In the genomic region with DNA sequence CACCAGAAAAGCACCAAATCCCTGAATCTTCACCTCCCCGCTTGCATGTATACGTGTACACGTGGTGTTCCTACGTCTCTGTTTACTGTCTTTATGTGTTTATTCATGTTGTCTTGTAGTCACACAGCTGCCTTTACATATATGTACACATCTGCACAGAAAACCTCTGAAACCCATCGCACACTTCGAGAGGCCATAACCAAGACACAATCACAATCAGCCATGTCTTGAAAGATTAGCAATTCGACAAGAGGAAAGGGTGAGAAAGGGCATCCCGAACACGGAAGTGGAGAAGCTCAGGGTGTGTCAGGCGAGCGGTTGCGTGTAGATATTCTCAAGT, we compare ENCODE assay signal across 8 cellular contexts.
DNase-seq lines count a peak whose midpoint lies in the region; ATAC-seq, FAIRE-seq and TF ChIP-seq lines count a peak whose summit lies in the region.

No MANE protein-coding gene starts in this region.

- no peak for TF ChIP-seq POLR2A in HepG2 (IDR thresholded peaks at IDR 0.05; ENCODE audit: insufficient read depth in 1 of 2, low read depth in 2 of 2, low read length in 2 of 2)
- no peak for TF ChIP-seq POLR2A in right lobe of liver (IDR thresholded peaks at IDR 0.05)

- peak overlapping the region; percentile 61 for H3K4me3 Mint-ChIP-seq in activated naive CD8-positive, alpha-beta T cell

- no peak for FAIRE-seq in HepG2 (lab: Jason Lieb, UNC)

- DNase-seq in HepG2 (ENCODE audit: low spot score) = no peak
- DNase-seq in right lobe of liver = no peak
- no peak for DNase-seq in HPDE6-E6E7 (ENCODE audit: extremely low spot score)
- no peak for DNase-seq in NCI-H82 treated with DMSO at 0.1 percent for 48 hours (lab: John Stamatoyannopoulos, UW; ENCODE audit: unreplicated experiment)
- no peak for DNase-seq in NCI-H128 (lab: John Stamatoyannopoulos, UW; ENCODE audit: unreplicated experiment)

- TF ChIP-seq CTCF in HepG2 (CRISPR knock-in tag; IDR thresholded peaks at IDR 0.05) (no peak), right lobe of liver (IDR thresholded peaks at IDR 0.05) (no peak)

- no peaks in the 10 kb centered on the region for H3K9me3 ChIP-seq in HepG2 (ENCODE audit: low read length)
- H3K9me3 ChIP-seq in right lobe of liver = no peaks in the 10 kb centered on the region
- H3K9me3 ChIP-seq in mucosa of rectum (ENCODE audit: control insufficient read depth in 2 of 2, low read length in 2 of 2) = no peaks in the 10 kb centered on the region

- H3K4me1 Mint-ChIP-seq in activated naive CD8-positive, alpha-beta T cell (ENCODE audit: low read depth) = peaks cover 18% of the 10 kb centered on the region

- CTCF ChIA-PET in HepG2 (lab: Yijun Ruan, JAX; ENCODE audit: low intra/inter-chr PET ratio, low total read pairs) = interaction anchor here (1.6 to 2.0 kb wide), 2 partner anchors 27 to 159 kb away, joined by 12 to 18 read pairs; no protein-coding TSS in a partner anchor

- TF ChIP-seq RAD21 in HepG2 (CRISPR knock-in tag; IDR thresholded peaks at IDR 0.05) = no peak

- H3K36me3 ChIP-seq in HepG2 (replicated peaks in 1 of 2; ENCODE audit: control insufficient read depth in 1 of 2, insufficient read depth in 2 of 2, low read length in 2 of 2) (no peaks in the 10 kb centered on the region), right lobe of liver (no peaks in the 10 kb centered on the region), mucosa of rectum (ENCODE audit: control insufficient read depth in 2 of 2, insufficient read depth in 2 of 2, low read length in 2 of 2) (no peaks in the 10 kb centered on the region)

- H3K4me3 ChIP-seq in HepG2 (replicated peaks in 1 of 3; ENCODE audit: insufficient read depth in 1 of 3, low read depth in 2 of 3, low read length in 3 of 3) = no peak overlapping the region
- no peak overlapping the region for H3K4me3 ChIP-seq in right lobe of liver
- H3K4me3 ChIP-seq in mucosa of rectum (ENCODE audit: low read length in 2 of 2) = peak overlapping the region; percentile 17 to 41

- peak; percentile 10 for ATAC-seq in HepG2
- ATAC-seq in right lobe of liver = no peak
- no peak for ATAC-seq in GM21423 (IDR thresholded peaks at IDR 0.05; ENCODE audit: unreplicated experiment)

- H3K27ac ChIP-seq in HepG2 (ENCODE audit: extremely low read length, insufficient read depth, low read length) = no peak overlapping the region
- no peak overlapping the region for H3K27ac ChIP-seq in right lobe of liver
- H3K27ac ChIP-seq in mucosa of rectum (ENCODE audit: low read depth in 2 of 2, low read length in 2 of 2) = peak overlapping the region; percentile 35 to 73

- TF ChIP-seq EP300 in HepG2 (IDR thresholded peaks at IDR 0.05; ENCODE audit: low read depth in 2 of 2, low read length in 2 of 2) (no peak), HepG2 (CRISPR knock-in tag; IDR thresholded peaks at IDR 0.05; ENCODE audit: borderline replicate concordance) (no peak)

- POLR2A ChIA-PET in HepG2 (lab: Yijun Ruan, JAX) = interaction anchor here (0.7 to 5.1 kb wide), 5 partner anchors 10 to 301 kb away, joined by 3 to 25 read pairs (median 4); partner anchors contain the start of genes PPP1CB and WDR43

- H3K27me3 Mint-ChIP-seq in activated naive CD8-positive, alpha-beta T cell = no peaks in the 10 kb centered on the region

- no peaks in the 10 kb centered on the region for H3K36me3 Mint-ChIP-seq in activated naive CD8-positive, alpha-beta T cell

- 23% methylated on average over 12 of the region's 12 CpGs for WGBS in HepG2 (ENCODE audit: low lambda C conversion rate)
- WGBS in right lobe of liver (ENCODE audit: insufficient coverage, low coverage, low lambda C conversion rate, missing lambda C conversion rate) = 26% methylated on average over 12 of the region's 12 CpGs

- no peaks in the 10 kb centered on the region for H3K79me2 ChIP-seq in HepG2 (ENCODE audit: insufficient read depth, low read length)

- no peaks in the 10 kb centered on the region for H3K9me3 Mint-ChIP-seq in activated naive CD8-positive, alpha-beta T cell (ENCODE audit: low read depth)

- peak overlapping the region; percentile 56 for H3K4me2 ChIP-seq in HepG2 (ENCODE audit: low read depth, low read length)

- H3K27me3 ChIP-seq in HepG2 (ENCODE audit: control insufficient read depth in 1 of 2, insufficient read depth in 2 of 2, low read length in 2 of 2) = peaks cover 4 to 38% of the 10 kb centered on the region in 2 experiments; a peak in 4 of 5 replicates
- H3K27me3 ChIP-seq in right lobe of liver = no peaks in the 10 kb centered on the region
- no peaks in the 10 kb centered on the region for H3K27me3 ChIP-seq in mucosa of rectum (ENCODE audit: control insufficient read depth in 2 of 2, insufficient read depth in 2 of 2, low read length in 2 of 2)

- peak overlapping the region; percentile 67 for H3K27ac Mint-ChIP-seq in activated naive CD8-positive, alpha-beta T cell

- BruUV-seq in HepG2 (replicated peaks; lab: Mats Ljungman, UMichigan) = no TSS peak

- intact Hi-C loops in HepG2 (cut with micrococcal nuclease; ENCODE audit: unreplicated experiment) (loop anchor here (1.0 kb wide), 1 partner anchor 159 kb away; no protein-coding TSS in a partner anchor), right lobe of liver (cut with DNase I) (no loop called here)

- H3K9ac ChIP-seq in HepG2 (ENCODE audit: insufficient read depth, low read depth, low read length) = no peak overlapping the region
- H3K9ac ChIP-seq in mucosa of rectum (ENCODE audit: low read depth in 1 of 2, low read length in 2 of 2) = peak overlapping the region; percentile 41 to 68

- H3K4me1 ChIP-seq in HepG2 (ENCODE audit: insufficient read depth, low read length) = peaks cover 16% of the 10 kb centered on the region
- peaks cover 0 to 4% (median 0%) of the 10 kb centered on the region in 4 donors for H3K4me1 ChIP-seq in right lobe of liver
- H3K4me1 ChIP-seq in mucosa of rectum (ENCODE audit: control insufficient read depth in 2 of 2, insufficient read depth in 2 of 2, low read length in 2 of 2) = peaks cover 14 to 19% of the 10 kb centered on the region in 2 donors

- in situ Hi-C loops in HepG2 (cut with HindIII; ENCODE audit: extremely low pct_ligation_motif_present, low pct_unique_long_range_greater_than_20kb) = loop anchor here (10.0 kb wide), 1 partner anchor 161 kb away; the partner anchor contains the start of gene PPP1CB

- no peaks in the 10 kb centered on the region for H4K20me1 ChIP-seq in HepG2 (ENCODE audit: insufficient read depth, low read length)

- peak overlapping the region; percentile 56 for H2AFZ ChIP-seq in HepG2 (ENCODE audit: low read length)

TF ChIP-seq in HepG2, 621 proteins besides CTCF, POLR2A, EP300 and RAD21 (continues in another document):
- TF ChIP-seq NR0B2 (CRISPR knock-in tag; IDR thresholded peaks at IDR 0.05) (no peak), ZNF546 (CRISPR knock-in tag; conservative IDR thresholded peaks at IDR 0.05) (no peak), MTERF4 (CRISPR knock-in tag; IDR thresholded peaks at IDR 0.05) (no peak), ZBTB49 (CRISPR knock-in tag; IDR thresholded peaks at IDR 0.05; ENCODE audit: borderline replicate concordance) (no peak), ZNF446 (CRISPR knock-in tag; IDR thresholded peaks at IDR 0.05) (no peak), ZSCAN20 (CRISPR knock-in tag; IDR thresholded peaks at IDR 0.05; ENCODE audit: borderline replicate concordance) (no peak), ZNF180 (CRISPR knock-in tag; IDR thresholded peaks at IDR 0.05; ENCODE audit: borderline replicate concordance, low read depth) (no peak)
- TF ChIP-seq, protein P1, sequence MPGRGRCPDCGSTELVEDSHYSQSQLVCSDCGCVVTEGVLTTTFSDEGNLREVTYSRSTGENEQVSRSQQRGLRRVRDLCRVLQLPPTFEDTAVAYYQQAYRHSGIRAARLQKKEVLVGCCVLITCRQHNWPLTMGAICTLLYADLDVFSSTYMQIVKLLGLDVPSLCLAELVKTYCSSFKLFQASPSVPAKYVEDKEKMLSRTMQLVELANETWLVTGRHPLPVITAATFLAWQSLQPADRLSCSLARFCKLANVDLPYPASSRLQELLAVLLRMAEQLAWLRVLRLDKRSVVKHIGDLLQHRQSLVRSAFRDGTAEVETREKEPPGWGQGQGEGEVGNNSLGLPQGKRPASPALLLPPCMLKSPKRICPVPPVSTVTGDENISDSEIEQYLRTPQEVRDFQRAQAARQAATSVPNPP (CRISPR knock-in tag; IDR thresholded peaks at IDR 0.05) = no peak

Comparison
In these comparisons a context has a peak if more than half of its experiments do, and no peak if none do; other contexts are left out.
1. H3K27ac ChIP-seq: peak in mucosa of rectum (2 of 2); none in HepG2 (single experiment) and right lobe of liver (0 of 3).
2. H3K4me3 ChIP-seq: peak in mucosa of rectum (2 of 2); none in HepG2 (0 of 3) and right lobe of liver (0 of 3).